Comparison of ENCODE assay signal across 27 cellular contexts in genomic region chr11:32931605-32932004, GRCh38.
"Had no signal": no experiment of that assay in that cellular context is flagged by ENCODE, and none has a peak within 500 bp of the region (broad histone marks: within the 10 kb centered on the region; RNA-seq: fewer than 3 reads in every experiment).

No MANE protein-coding gene starts in this region.

- H3K9me3 ChIP-seq: colonic mucosa, mucosa of descending colon, ovary, stomach, tibial artery had no signal

- H3K27me3 ChIP-seq: colonic mucosa, dorsolateral prefrontal cortex, ovary, stomach, tibial artery had no signal

- H3K27ac ChIP-seq: colonic mucosa, dorsolateral prefrontal cortex, ovary, skin epidermis, stomach, tibial artery, WERI-Rb-1 had no signal

- ATAC-seq: activated T-helper 17 cell treated with anti-CD3 and anti-CD28 coated beads, Interleukin-2, amount 50 U/mL, for 72 hours; esophagus mucosa; left ventricle myocardium superior; mucosa of descending colon; sciatic nerve; stimulated activated naive B cell treated with anti-CD40 and anti-IgM and Interleukin-4, amounts not matched to agents 10 μg/mL and 1 μg/mL and 100 μg/mL, for 72 hours had no signal

- H3K4me1 ChIP-seq: colonic mucosa, stomach, tibial artery had no signal

- DNase-seq: activated CD4-positive, alpha-beta memory T cell treated with anti-CD3 and anti-CD28 coated beads, Interleukin-2, amount 10 ng/mL, durations not matched to agents 7 days and 5 days; activated CD4-positive, alpha-beta T cell treated with anti-CD3 and anti-CD28 coated beads, Interleukin-2, amount 10 ng/mL, durations not matched to agents 7 days and 5 days; activated CD4-positive, CD25-positive, alpha-beta regulatory T cell treated with anti-CD3 and anti-CD28 coated beads, Interleukin-2, amount 50 U/mL, for 72 hours; activated CD8-positive, alpha-beta memory T cell treated with anti-CD3 and anti-CD28 coated beads, Interleukin-2, amount 50 U/mL, for 48 hours; activated gamma-delta T cell treated with Interleukin-2 at 50 U/mL for 16 hours; activated naive CD4-positive, alpha-beta T cell treated with anti-CD3 and anti-CD28 coated beads, Interleukin-2, amount 50 U/mL, for 16 hours; activated T-cell treated with anti-CD3 and anti-CD28 coated beads, Interleukin-2, amount 50 U/mL, for 24 hours; amygdala; colonic mucosa; dorsolateral prefrontal cortex; effector memory CD4-positive, alpha-beta T cell; foreskin melanocyte; islet precursor cell; left ventricle myocardium superior; mucosa of descending colon; ovary; stimulated activated CD4-positive, alpha-beta T cell treated with anti-CD3 and anti-CD28 coated beads, Interleukin-1b, Interleukin-23, amount 100 ng/mL, for 48 hours; stimulated activated naive B cell treated with anti-CD40 and anti-IgM and Interleukin-4, amounts not matched to agents 10 μg/mL and 1 μg/mL and 100 μg/mL, for 72 hours; stomach; SW 1271; T-helper 9 cell; tibial artery; WERI-Rb-1 had no signal

- H3K4me3 ChIP-seq: colonic mucosa, dorsolateral prefrontal cortex, mucosa of descending colon, ovary, skin epidermis, stomach, tibial artery had no signal

- H3K36me3 ChIP-seq: ovary had no signal
